In the genomic region with DNA sequence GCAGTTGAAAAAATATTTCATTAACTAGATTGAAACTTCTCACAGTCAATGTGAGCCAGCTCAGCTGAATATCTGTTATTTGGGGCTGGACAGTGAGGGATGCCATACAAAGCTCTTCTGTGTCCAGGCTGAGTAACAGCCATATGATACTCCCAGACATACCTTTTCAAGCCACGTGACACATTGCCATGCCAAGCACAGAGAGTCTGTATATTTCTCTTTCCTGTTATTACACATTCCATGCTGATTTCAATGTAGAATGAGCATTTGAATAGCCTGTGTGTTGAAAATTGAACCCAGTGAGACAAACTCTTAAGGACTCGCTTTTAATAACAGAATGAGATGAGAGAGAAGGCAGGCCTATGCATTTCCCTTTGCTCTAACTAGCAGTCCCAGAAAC, we compare ENCODE assay signal across 24 cellular contexts.
DNase-seq lines count a peak whose midpoint lies in the region; ATAC-seq, FAIRE-seq and TF ChIP-seq lines count a peak whose summit lies in the region.
"Had no signal": no experiment of that assay in that cellular context is flagged by ENCODE, and none has a peak within 500 bp of the region (broad histone marks: within the 10 kb centered on the region; RNA-seq: fewer than 3 reads in every experiment).

No MANE protein-coding gene starts in this region.

- H3K4me2 ChIP-seq in SK-N-SH = no peak overlapping the region
- no peak overlapping the region for H3K4me2 ChIP-seq in endothelial cell of umbilical vein (ENCODE audit: insufficient read depth, low read length)
- no peak overlapping the region for H3K4me2 ChIP-seq in osteoblast (ENCODE audit: insufficient read depth, low read length)

- no peak for TF ChIP-seq CTCF in SK-N-SH (IDR thresholded peaks at IDR 0.05)
- TF ChIP-seq CTCF in endothelial cell of umbilical vein (IDR thresholded peaks at IDR 0.05; ENCODE audit: extremely low read depth in 1 of 2, insufficient read depth in 1 of 2, low read depth in 1 of 2, low read length in 2 of 2) = no peak
- TF ChIP-seq CTCF in osteoblast (IDR thresholded peaks at IDR 0.05; ENCODE audit: extremely low read depth, low read depth, low read length) = no peak
- TF ChIP-seq CTCF in GM13977 (IDR thresholded peaks at IDR 0.05; ENCODE audit: extremely low read depth, insufficient read depth, missing control alignments) = no peak

- no peaks in the 10 kb centered on the region for H3K9me3 ChIP-seq in SK-N-SH
- H3K9me3 ChIP-seq in endothelial cell of umbilical vein (replicated peaks; ENCODE audit: control insufficient read depth, insufficient read depth, low read length) = no peaks in the 10 kb centered on the region
- no peaks in the 10 kb centered on the region for H3K9me3 ChIP-seq in osteoblast (ENCODE audit: low read depth, low read length)
- H3K9me3 ChIP-seq: sigmoid colon, upper lobe of right lung had no signal

- TF ChIP-seq POLR2A in H54 (IDR thresholded peaks at IDR 0.05; ENCODE audit: low read depth, low read length) (no peak), endothelial cell of umbilical vein (IDR thresholded peaks at IDR 0.05; ENCODE audit: low read depth, low read length) (no peak)

- no peaks in the 10 kb centered on the region for H4K20me1 ChIP-seq in SK-N-SH (ENCODE audit: insufficient read depth)
- no peaks in the 10 kb centered on the region for H4K20me1 ChIP-seq in endothelial cell of umbilical vein (replicated peaks; ENCODE audit: control insufficient read depth, extremely low read depth, insufficient read depth, low read length)
- no peaks in the 10 kb centered on the region for H4K20me1 ChIP-seq in osteoblast (ENCODE audit: insufficient read depth, low read length)

- FAIRE-seq in H54 (lab: Jason Lieb, UNC) = peak; percentile 64
- FAIRE-seq in endothelial cell of umbilical vein (lab: Jason Lieb, UNC) = no peak
- FAIRE-seq: H1 had no signal

- no peak for ATAC-seq in GM18517 (IDR thresholded peaks at IDR 0.05; ENCODE audit: unreplicated experiment)
- ATAC-seq: activated CD8-positive, alpha-beta T cell treated with anti-CD3 and anti-CD28 coated beads, Interleukin-2, amount 10 ng/mL, durations not matched to agents 7 days and 5 days; effector memory CD8-positive, alpha-beta T cell; heart left ventricle; left lung; natural killer cell treated with Interleukin-12 subunit alpha and Interleukin-12 subunit beta and Interleukin-15 and Interleukin-18, amount 100 ng/mL, for 72 hours; upper lobe of right lung had no signal

- H2AFZ ChIP-seq in SK-N-SH (ENCODE audit: low read depth) (no peak overlapping the region), endothelial cell of umbilical vein (ENCODE audit: low read depth, low read length) (peak overlapping the region; percentile 19), osteoblast (ENCODE audit: low read length) (no peak overlapping the region)

- no peak for DNase-seq in H54 (ENCODE audit: insufficient read length, low spot score)
- no peak for DNase-seq in SK-N-SH
- peak; percentile 73 for DNase-seq in endothelial cell of umbilical vein (ENCODE audit: low read depth, low spot score)
- peak; percentile 62 for DNase-seq in osteoblast (ENCODE audit: insufficient read length, low spot score, missing footprints)
- DNase-seq in GM13977 (ENCODE audit: low spot score) = no peak
- no peak for DNase-seq in NCI-H1436 treated with DMSO at 0.1 percent for 48 hours (lab: John Stamatoyannopoulos, UW)
- DNase-seq: activated CD8-positive, alpha-beta T cell treated with anti-CD3 and anti-CD28 coated beads, Interleukin-2, amount 10 ng/mL, durations not matched to agents 7 days and 5 days; activated naive CD4-positive, alpha-beta T cell; activated T-cell treated with anti-CD3 and anti-CD28 coated beads, Interleukin-2, amount 50 U/mL, for 24 hours; effector memory CD8-positive, alpha-beta T cell; heart left ventricle; KG1; left lung; midbrain; NCI-H1694 treated with DMSO at 0.1 percent for 48 hours; NCI-H526 treated with DMSO at 0.1 percent for 48 hours; posterior cingulate gyrus; SHP77; sigmoid colon; upper lobe of right lung had no signal

- BruUV-seq in endothelial cell of umbilical vein (replicated peaks; lab: Mats Ljungman, UMichigan) = no TSS peak

- peaks cover 26% of the 10 kb centered on the region for H3F3A ChIP-seq in SK-N-SH (replicated peaks; ENCODE audit: insufficient read depth)

- H3K9ac ChIP-seq in SK-N-SH (no peak overlapping the region), endothelial cell of umbilical vein (replicated peaks; ENCODE audit: extremely low read depth, insufficient read depth, low read length) (no peak overlapping the region)

- no peaks in the 10 kb centered on the region for H3K27me3 ChIP-seq in SK-N-SH (ENCODE audit: insufficient read depth)
- H3K27me3 ChIP-seq in endothelial cell of umbilical vein (ENCODE audit: control insufficient read depth in 2 of 2, insufficient read depth in 2 of 2, low read length in 2 of 2) = no peaks in the 10 kb centered on the region
- no peaks in the 10 kb centered on the region for H3K27me3 ChIP-seq in osteoblast (ENCODE audit: insufficient read depth, low read length)
- H3K27me3 ChIP-seq: heart left ventricle, left lung, sigmoid colon, upper lobe of right lung had no signal

- H3K79me2 ChIP-seq in SK-N-SH (ENCODE audit: insufficient read depth) = no peaks in the 10 kb centered on the region
- no peaks in the 10 kb centered on the region for H3K79me2 ChIP-seq in endothelial cell of umbilical vein (ENCODE audit: control insufficient read depth, insufficient read depth, low read length)
- H3K79me2 ChIP-seq in osteoblast (ENCODE audit: insufficient read depth, low read length) = no peaks in the 10 kb centered on the region

- no peak for TF ChIP-seq RAD21 in SK-N-SH (IDR thresholded peaks at IDR 0.05; ENCODE audit: low read length)

- CTCF ChIA-PET in SK-N-SH (lab: Yijun Ruan, JAX) (no interaction called here), endothelial cell of umbilical vein (lab: Charles Lee) (interaction anchor here (0.7 to 1.4 kb wide), 2 partner anchors 91 to 219 kb away, joined by 3 to 6 read pairs; no protein-coding TSS in a partner anchor)

- POLR2A ChIA-PET in SK-N-SH (lab: Yijun Ruan, JAX) = no interaction called here
- POLR2A ChIA-PET in endothelial cell of umbilical vein (lab: Charles Lee) = no interaction called here

- TF ChIP-seq EP300 in SK-N-SH (IDR thresholded peaks at IDR 0.05; ENCODE audit: borderline replicate concordance in 1 of 2, low read depth in 1 of 2, low read length in 1 of 2) = no peak

- in situ Hi-C loops in GM13977 (cut with MboI; ENCODE audit: low pct_unique_long_range_greater_than_20kb, low sequenced_read_pairs, unreplicated experiment) = no loop called here

- H3K4me1 ChIP-seq in SK-N-SH (ENCODE audit: control insufficient read depth in 1 of 2, insufficient read depth in 2 of 2, low read depth in 1 of 2, low read length in 1 of 2) = peaks cover 10 to 14% of the 10 kb centered on the region in 2 experiments
- peaks cover 32% of the 10 kb centered on the region for H3K4me1 ChIP-seq in endothelial cell of umbilical vein (ENCODE audit: control insufficient read depth, extremely low read depth, insufficient read depth, low read length)
- peaks cover 36% of the 10 kb centered on the region for H3K4me1 ChIP-seq in osteoblast (ENCODE audit: insufficient read depth, low read length)

- no peak overlapping the region for H3K4me3 ChIP-seq in SK-N-SH (ENCODE audit: low read depth in 2 of 2, low read length in 1 of 2)
- H3K4me3 ChIP-seq in endothelial cell of umbilical vein (replicated peaks in 1 of 3; ENCODE audit: insufficient read depth in 1 of 3, low read depth in 1 of 3, low read length in 3 of 3) = no peak overlapping the region
- no peak overlapping the region for H3K4me3 ChIP-seq in osteoblast (ENCODE audit: insufficient read depth, low read length)
- H3K4me3 ChIP-seq: heart left ventricle, left lung, sigmoid colon, upper lobe of right lung had no signal

- intact Hi-C loops in endothelial cell of umbilical vein (cut with micrococcal nuclease) = no loop called here

- H3K36me3 ChIP-seq in SK-N-SH (replicated peaks in 1 of 2; ENCODE audit: control insufficient read depth in 1 of 2, insufficient read depth in 2 of 2, low read length in 1 of 2) (no peaks in the 10 kb centered on the region), endothelial cell of umbilical vein (ENCODE audit: control insufficient read depth in 2 of 2, extremely low read depth in 1 of 2, insufficient read depth in 2 of 2, low read length in 2 of 2) (no peaks in the 10 kb centered on the region), osteoblast (ENCODE audit: insufficient read depth, low read length) (no peaks in the 10 kb centered on the region)
- H3K36me3 ChIP-seq: heart left ventricle, left lung, sigmoid colon, upper lobe of right lung had no signal

- dilution Hi-C loops in endothelial cell of umbilical vein (cut with MboI; ENCODE audit: extremely low pct_ligation_motif_present, low sequenced_read_pairs) = loop anchor here (10.0 kb wide), 1 partner anchor 236 kb away; no protein-coding TSS in a partner anchor

- H3K27ac ChIP-seq in SK-N-SH (ENCODE audit: low read depth in 2 of 2, low read length in 1 of 2) (peak overlapping the region; percentile 31 to 45; a peak in 3 of 4 replicates), endothelial cell of umbilical vein (ENCODE audit: insufficient read depth, low read depth, low read length) (peak overlapping the region; percentile 8), osteoblast (ENCODE audit: low read depth, low read length) (peak overlapping the region; percentile 37)
- H3K27ac ChIP-seq: C4-2B, heart left ventricle, left lung, sigmoid colon, upper lobe of right lung had no signal

- WGBS in SK-N-SH (ENCODE audit: low lambda C conversion rate) = 63% methylated on average over 2 of the region's 2 CpGs

- no peaks in the 10 kb centered on the region for H3K9me2 ChIP-seq in SK-N-SH

- H3K9me1 ChIP-seq in endothelial cell of umbilical vein (replicated peaks; ENCODE audit: control insufficient read depth, extremely low read depth, insufficient read depth, low read length) = no peaks in the 10 kb centered on the region

TF ChIP-seq in SK-N-SH, 30 proteins besides CTCF, POLR2A, EP300 and RAD21 (continues in another document):
- TF ChIP-seq RCOR1 (IDR thresholded peaks at IDR 0.05; ENCODE audit: low read length) (no peak), RXRA (IDR thresholded peaks at IDR 0.05; ENCODE audit: borderline replicate concordance, low read depth) (no peak)

TF ChIP-seq in endothelial cell of umbilical vein, 7 proteins besides CTCF, POLR2A, EP300 and RAD21 (continues in another document):
- TF ChIP-seq MYC (IDR thresholded peaks at IDR 0.05; ENCODE audit: low read depth, low read length) = no peak
- no peak for TF ChIP-seq FOS (IDR thresholded peaks at IDR 0.05; ENCODE audit: borderline replicate concordance, insufficient read depth, low read length)
- no peak for TF ChIP-seq POLR2AphosphoS5 (IDR thresholded peaks at IDR 0.05; ENCODE audit: insufficient read depth, low read depth, low read length)
- no peak for TF ChIP-seq EZH2 (IDR thresholded peaks at IDR 0.05; ENCODE audit: borderline replicate concordance, low read depth, low read length, severe bottlenecking)
- no peak for TF ChIP-seq GATA2 (IDR thresholded peaks at IDR 0.05; ENCODE audit: insufficient read depth, insufficient read length, low read depth, low read length)
- TF ChIP-seq, protein P1, sequence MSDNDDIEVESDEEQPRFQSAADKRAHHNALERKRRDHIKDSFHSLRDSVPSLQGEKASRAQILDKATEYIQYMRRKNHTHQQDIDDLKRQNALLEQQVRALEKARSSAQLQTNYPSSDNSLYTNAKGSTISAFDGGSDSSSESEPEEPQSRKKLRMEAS (IDR thresholded peaks at IDR 0.05; ENCODE audit: insufficient read depth, insufficient read length) = no peak

Comparison
In these comparisons a context has a peak if more than half of its experiments do, and no peak if none do; other contexts are left out.
1. DNase-seq: peak in endothelial cell of umbilical vein (single experiment) and osteoblast (single experiment); none in H54 (single experiment), SK-N-SH (single experiment), GM13977 (single experiment) and NCI-H1436 treated with DMSO at 0.1 percent for 48 hours (single experiment).
2. Peak in every context shown above with its lines, with median percentiles within 50 percentile points of each other: H3K27ac ChIP-seq.